8 cellular contexts compared by ENCODE assay signal in the genomic region with DNA sequence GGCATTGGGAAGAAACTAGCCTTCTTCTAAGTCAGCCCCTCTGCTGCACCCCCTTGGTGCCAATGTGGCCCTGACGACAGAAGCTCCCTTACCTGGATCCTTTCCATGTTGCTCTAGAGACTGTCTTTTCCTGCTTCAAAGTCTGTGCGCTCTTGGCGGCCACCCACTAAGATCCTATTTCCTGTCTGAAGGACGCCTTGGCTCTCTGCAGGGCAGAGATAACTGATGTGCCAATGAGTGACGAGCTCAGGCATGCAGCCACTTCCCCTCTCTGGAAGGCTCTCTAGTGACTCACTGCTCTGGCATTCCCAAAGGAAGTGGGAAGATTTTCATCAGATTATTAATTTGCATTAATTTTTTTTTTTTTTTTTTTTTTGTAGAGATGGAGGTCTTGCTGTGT.
DNase-seq lines count a peak whose midpoint lies in the region; ATAC-seq, FAIRE-seq and TF ChIP-seq lines count a peak whose summit lies in the region.

No MANE protein-coding gene starts in this region.

- peak overlapping the region; percentile 90 for H3K4me3 Mint-ChIP-seq in HFFc6

- H3K9me3 Mint-ChIP-seq in HFFc6: peaks cover 16% of the 10 kb centered on the region

- peaks cover 93% of the 10 kb centered on the region for H3K4me1 Mint-ChIP-seq in HFFc6 (ENCODE audit: low read depth)

- H3K9me3 ChIP-seq in skeletal muscle tissue (ENCODE audit: control insufficient read depth in 3 of 3, low read length in 3 of 3): no peaks in the 10 kb centered on the region

- intact Hi-C loops in left ventricle myocardium superior (cut with micrococcal nuclease): no loop called here

- H3K36me3 ChIP-seq in skeletal muscle tissue (ENCODE audit: control insufficient read depth in 3 of 3, insufficient read depth in 3 of 3, low read length in 3 of 3): no peaks in the 10 kb centered on the region

- H3K9ac ChIP-seq in skeletal muscle tissue (ENCODE audit: low read depth in 1 of 3, low read length in 3 of 3): peak overlapping the region in 1 of 3 donors; percentile 47

- peak overlapping the region; percentile 94 for H3K27ac Mint-ChIP-seq in HFFc6

- TF ChIP-seq CTCF in HFFc6 (IDR thresholded peaks at IDR 0.05) (no peak), WI38 (IDR thresholded peaks at IDR 0.05; ENCODE audit: low read depth, low read length) (no peak)

- peaks cover 9 to 12% (median 9%) of the 10 kb centered on the region in 3 donors for H3K4me1 ChIP-seq in skeletal muscle tissue (ENCODE audit: control insufficient read depth in 3 of 3, insufficient read depth in 3 of 3, low read length in 3 of 3)

- H3K4me3 ChIP-seq in WI38 (ENCODE audit: low read depth, low read length) (peak overlapping the region; percentile 62), skeletal muscle tissue (ENCODE audit: low read length in 3 of 3) (peak overlapping the region in 2 of 3 donors; percentile 55 to 56)

- peak; percentile 94 for DNase-seq in HFFc6
- peak; percentile 76 for DNase-seq in left ventricle myocardium superior
- no peak for DNase-seq in NCI-H748 treated with DMSO at 0.1 percent for 48 hours (lab: John Stamatoyannopoulos, UW)
- no peak for DNase-seq in GM19239 (ENCODE audit: insufficient read length, low spot score)

- H3K36me3 Mint-ChIP-seq in HFFc6 (ENCODE audit: low read depth): peaks cover 47% of the 10 kb centered on the region

- no peaks in the 10 kb centered on the region for H3K27me3 ChIP-seq in skeletal muscle tissue (ENCODE audit: control insufficient read depth in 3 of 3, insufficient read depth in 3 of 3, low read length in 3 of 3)

- no peak for FAIRE-seq in GM19239 (lab: Jason Lieb, UNC)

- H3K27ac ChIP-seq in skeletal muscle tissue (ENCODE audit: low read depth, low read length): no peak overlapping the region

- no peaks in the 10 kb centered on the region; the same call in 1 of the 2 replicates for H3K27me3 Mint-ChIP-seq in HFFc6 (ENCODE audit: insufficient read depth)

- peak; percentile 94 for ATAC-seq in left ventricle myocardium superior
- no peak for ATAC-seq in GM18502 (IDR thresholded peaks at IDR 0.05; ENCODE audit: poor library complexity, unreplicated experiment)
- no peak for ATAC-seq in GM18873 (IDR thresholded peaks at IDR 0.05; ENCODE audit: low FRiP score, unreplicated experiment)

Comparison
In these comparisons a context has a peak if more than half of its experiments do, and no peak if none do; other contexts are left out.
1. DNase-seq: peak in HFFc6 (single experiment) and left ventricle myocardium superior (single experiment); none in NCI-H748 treated with DMSO at 0.1 percent for 48 hours (single experiment) and GM19239 (single experiment).